In genomic region chr16:67372664-67373063, GRCh38 we compare ENCODE assay signal across 9 cellular contexts. TPM values are rescaled to one million over a fixed set of nuclear protein-coding genes. Genes with fewer than 3 reads are reported as not detected.
DNase-seq lines count a peak whose midpoint lies in the region; FAIRE-seq and TF ChIP-seq lines count a peak whose summit lies in the region.
"Had no signal": no experiment of that assay in that cellular context is flagged by ENCODE, and none has a peak within 500 bp of the region (broad histone marks: within the 10 kb centered on the region; RNA-seq: fewer than 3 reads in every experiment).

No MANE protein-coding gene starts in this region.

- peak; percentile 33 for FAIRE-seq in H54 (lab: Jason Lieb, UNC)

- peak; percentile 58 to 69 for TF ChIP-seq RAD21 in liver (IDR thresholded peaks at IDR 0.05)

- H3K4me1 ChIP-seq in liver (ENCODE audit: control insufficient read depth in 4 of 4, insufficient read depth in 4 of 4, low read length in 3 of 4) (no peaks in the 10 kb centered on the region), spleen (peaks cover 0 to 2% (median 0%) of the 10 kb centered on the region in 6 donors)

- DNase-seq in AG20443 (ENCODE audit: low spot score) = peak; percentile 46
- no peak for DNase-seq in H54 (ENCODE audit: insufficient read length, low spot score)
- DNase-seq in cerebellum (ENCODE audit: low spot score) = no peak
- no peak for DNase-seq in spleen
- no peak for DNase-seq in foreskin melanocyte
- no peak for DNase-seq in 8988T

- H3K27ac ChIP-seq in VCaP = no peak overlapping the region
- H3K27ac ChIP-seq in liver (ENCODE audit: low read depth in 1 of 2, low read length in 2 of 2) = no peak overlapping the region
- no peak overlapping the region for H3K27ac ChIP-seq in spleen

- intact Hi-C loops in spleen (cut with DNase I; ENCODE audit: low total_unique reads) = no loop called here

- H3K4me3 ChIP-seq in liver (ENCODE audit: low read depth in 1 of 3, low read length in 3 of 3) (no peak overlapping the region), spleen (no peak overlapping the region)

- peak; percentile 36; the same call in 1 of the 2 replicates for TF ChIP-seq CTCF in VCaP (conservative IDR thresholded peaks at IDR 0.05)
- TF ChIP-seq CTCF in liver (IDR thresholded peaks at IDR 0.05; ENCODE audit: low read depth, low read length, missing input control) = peak; percentile 35
- peak in 5 of 11 experiments; percentile 41 to 57 (median 52) for TF ChIP-seq CTCF in spleen (IDR thresholded peaks at IDR 0.05 in 8 of 11, conservative IDR thresholded peaks at IDR 0.05 in 3 of 11)

- H3K36me3 ChIP-seq in liver (ENCODE audit: control insufficient read depth in 4 of 4, insufficient read depth in 3 of 4, low read depth in 1 of 4, low read length in 3 of 4) (no peaks in the 10 kb centered on the region), spleen (no peaks in the 10 kb centered on the region)

- TF ChIP-seq POLR2A in H54 (IDR thresholded peaks at IDR 0.05; ENCODE audit: low read depth, low read length) (no peak), spleen (IDR thresholded peaks at IDR 0.05) (no peak)

- H3K9ac ChIP-seq in liver (ENCODE audit: low read depth in 1 of 2, low read length in 2 of 2) = no peak overlapping the region

- H3K27me3 ChIP-seq in liver (ENCODE audit: control insufficient read depth in 4 of 4, insufficient read depth in 4 of 4, low read length in 3 of 4) (no peaks in the 10 kb centered on the region), spleen (replicated peaks in 1 of 7) (peaks cover 0 to 4% (median 0%) of the 10 kb centered on the region in 7 donors)

- no peaks in the 10 kb centered on the region for H3K9me3 ChIP-seq in liver (ENCODE audit: control insufficient read depth in 4 of 4, low read length in 3 of 4)
- no peaks in the 10 kb centered on the region for H3K9me3 ChIP-seq in spleen

TF ChIP-seq in liver, 16 proteins besides CTCF, POLR2A, EP300 and RAD21:
- TF ChIP-seq JUND (IDR thresholded peaks at IDR 0.05) (no peak), GABPA (IDR thresholded peaks at IDR 0.05 in 1 of 2, conservative IDR thresholded peaks at IDR 0.05 in 1 of 2) (no peak), FOXA1 (IDR thresholded peaks at IDR 0.05) (no peak)

RNA-seq across cellular contexts. Expression of gene TPPP3, which starts 20.6 kb away (rescaled TPM):
- under 1 TPM; 0.28 to 0.84 TPM for total RNA-seq in liver
- polyA plus RNA-seq in liver = under 1 TPM; 0.35 to 0.75 TPM
- 7.3 TPM for total RNA-seq in cerebellum
- total RNA-seq in spleen = 10 to 100 TPM in 3 of 7 donors, 1 to 10 TPM in 4; 2.5 to 13.9 (median 9.9) TPM
- polyA plus RNA-seq in spleen = 10 to 100 TPM in 1 of 3 donors, 1 to 10 TPM in 2; 5.6 to 11.4 (median 7.2) TPM
- total RNA-seq: T-helper 2 cell treated with Interferon-gamma antibody and Interleukin-4, amounts not matched to agents 100 ng/mL and 5 ng/mL, for 36 hours had no signal

RNA-seq across cellular contexts. Expression of gene ZDHHC1, which starts 43.6 kb away (rescaled TPM):
- total RNA-seq in liver = 1 to 10 TPM in 1 of 2 donors, under 1 TPM in 1; 0.33 to 1.6 TPM
- polyA plus RNA-seq in liver = 1 to 10 TPM in 1 of 2 donors, under 1 TPM in 1; 0.53 to 1.6 TPM
- total RNA-seq in cerebellum = 6.8 TPM
- total RNA-seq in spleen = 10 to 100 TPM in 6 of 7 donors, 1 to 10 TPM in 1; 9.5 to 31.2 (median 20.6) TPM
- 1 to 10 TPM; 2.1 to 6.0 (median 2.3) TPM for polyA plus RNA-seq in spleen

RNA-seq across cellular contexts. Expression of gene LRRC36, which starts 46.0 kb away (rescaled TPM):
- total RNA-seq in liver (under 1 TPM in 1 of 2 donors, not detected in 1; 0.08 TPM), cerebellum (9.5 TPM), spleen (under 1 TPM in 4 of 7 donors, not detected in 3; 0.46 to 0.98 (median 0.75) TPM)
- polyA plus RNA-seq in liver (not detected), spleen (1 to 10 TPM in 1 of 3 donors, under 1 TPM in 2; 0.48 to 2.3 (median 0.56) TPM)
- total RNA-seq: T-helper 2 cell treated with Interferon-gamma antibody and Interleukin-4, amounts not matched to agents 100 ng/mL and 5 ng/mL, for 36 hours had no signal

RNA-seq across cellular contexts. Expression of gene KCTD19, which starts 46.1 kb away (rescaled TPM):
- under 1 TPM in 1 of 2 donors, not detected in 1; 0.28 TPM for total RNA-seq in liver
- not detected for polyA plus RNA-seq in liver
- total RNA-seq in cerebellum = 2.2 TPM
- under 1 TPM in 5 of 7 donors, not detected in 2; 0.17 to 0.73 (median 0.47) TPM for total RNA-seq in spleen
- polyA plus RNA-seq in spleen = under 1 TPM; 0.16 to 0.36 (median 0.22) TPM

RNA-seq across cellular contexts. Expression of gene HSD11B2, which starts 58.3 kb away (rescaled TPM):
- total RNA-seq in liver (1 to 10 TPM in 1 of 2 donors, under 1 TPM in 1; 0.51 to 6.7 TPM), cerebellum (11.4 TPM), spleen (10 to 100 TPM in 1 of 7 donors, 1 to 10 TPM in 5, under 1 TPM in 1; 0.85 to 18.3 (median 4.7) TPM)
- polyA plus RNA-seq in liver (1 to 10 TPM; 1.8 to 2.7 TPM), spleen (1 to 10 TPM; 1.7 to 4.1 (median 2.8) TPM)
